Comparison of ENCODE assay signal across 10 cellular contexts in the genomic region with DNA sequence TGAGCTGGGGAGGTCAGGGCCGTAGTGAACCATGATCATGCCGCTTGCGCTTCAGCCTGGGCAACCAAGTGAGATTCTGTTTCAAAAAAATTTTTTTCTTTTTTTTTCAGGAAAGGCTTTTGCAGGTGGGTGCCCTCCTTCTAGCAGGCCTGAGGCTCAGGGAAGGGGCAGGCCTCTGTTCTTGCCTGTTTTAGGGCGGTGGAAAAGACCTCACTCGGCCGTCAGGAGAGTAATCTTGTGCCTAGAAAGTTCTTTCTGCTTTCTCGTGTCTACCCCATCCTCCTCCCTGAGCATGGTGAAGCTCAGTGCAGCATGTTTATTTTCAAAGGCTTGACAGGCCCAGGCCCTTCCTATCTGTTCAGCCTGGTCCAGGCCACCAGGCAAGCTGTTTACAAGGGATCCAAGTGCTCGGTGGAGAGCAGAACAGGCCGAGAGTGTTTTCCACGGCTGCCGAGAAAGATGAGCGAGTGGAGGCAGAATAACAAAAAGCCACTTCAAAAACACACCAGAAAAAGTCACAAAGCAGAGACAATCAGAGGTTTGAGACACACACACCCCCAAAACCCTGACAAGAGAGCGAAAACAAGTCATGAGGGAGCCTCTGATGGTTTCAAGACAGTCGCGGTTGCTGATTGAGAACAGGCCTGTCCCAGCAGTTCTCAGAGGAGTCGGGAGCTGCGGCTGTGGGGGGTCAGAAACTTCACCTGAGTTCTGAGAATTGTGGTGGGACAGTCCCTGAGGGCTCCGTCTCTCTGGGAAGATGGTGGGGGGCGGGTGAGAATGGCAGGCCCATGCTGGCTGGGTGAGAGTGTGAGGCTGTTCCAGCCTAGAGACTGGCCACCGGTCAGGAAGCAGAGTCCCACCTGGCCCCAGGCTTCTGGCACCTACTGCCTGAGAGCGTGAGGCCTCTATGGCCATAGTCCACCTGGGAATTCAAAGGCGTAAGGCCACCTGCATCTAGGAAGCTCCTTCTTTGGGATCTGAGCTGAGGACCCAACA. TPM values are rescaled to one million over a fixed set of nuclear protein-coding genes. Genes with fewer than 3 reads are reported as not detected.
DNase-seq lines count a peak whose midpoint lies in the region; ATAC-seq and TF ChIP-seq lines count a peak whose summit lies in the region.
"Had no signal": no experiment of that assay in that cellular context is flagged by ENCODE, and none has a peak within 500 bp of the region (broad histone marks: within the 10 kb centered on the region; RNA-seq: fewer than 3 reads in every experiment).

No MANE protein-coding gene starts in this region.

- H3K9me3 ChIP-seq in CD4-positive, CD25-positive, alpha-beta regulatory T cell (ENCODE audit: control insufficient read depth in 2 of 2, low read length in 2 of 2): no peaks in the 10 kb centered on the region
- H3K9me3 ChIP-seq in smooth muscle cell (replicated peaks; ENCODE audit: low read depth): no peaks in the 10 kb centered on the region
- H3K9me3 ChIP-seq in PC-3 (ENCODE audit: low read length): no peaks in the 10 kb centered on the region

- H4K20me1 ChIP-seq in smooth muscle cell (ENCODE audit: low read depth) (no peaks in the 10 kb centered on the region), PC-3 (ENCODE audit: low read length) (no peaks in the 10 kb centered on the region)

- CTCF ChIA-PET in activated naive CD4-positive, alpha-beta T cell treated with anti-CD3 and anti-CD28 coated beads, Interleukin-2, amount 10 ng/mL, durations not matched to agents 7 days and 5 days (lab: Charles Lee): interaction anchor here (1.5 to 4.8 kb wide), 6 partner anchors 12 to 41 kb away, joined by 3 to 25 read pairs (median 13); a partner anchor contains a TSS
- CTCF ChIA-PET in PC-3 (lab: Charles Lee): no interaction called here

- peak overlapping the region; percentile 76 to 89 (median 84) for H3K4me3 Mint-ChIP-seq in CD4-positive, CD25-positive, alpha-beta regulatory T cell
- H3K4me3 Mint-ChIP-seq in activated naive CD4-positive, alpha-beta T cell treated with anti-CD3 and anti-CD28 coated beads, Interleukin-2, amount 10 ng/mL, durations not matched to agents 7 days and 5 days: peak overlapping the region; percentile 35

- no peak overlapping the region for H3K9ac ChIP-seq in smooth muscle cell (ENCODE audit: low read depth)
- H3K9ac ChIP-seq in PC-3 (ENCODE audit: low read length): no peak overlapping the region

- peaks cover 3% of the 10 kb centered on the region for H3F3A ChIP-seq in smooth muscle cell (ENCODE audit: low read depth)
- no peaks in the 10 kb centered on the region for H3F3A ChIP-seq in PC-3 (ENCODE audit: low read length, unreplicated experiment)

- WGBS in smooth muscle cell (ENCODE audit: low lambda C conversion rate): 49% methylated on average over 22 of the region's 22 CpGs

- peaks cover 4% of the 10 kb centered on the region for H3K27me3 Mint-ChIP-seq in CD4-positive, CD25-positive, alpha-beta regulatory T cell
- H3K27me3 Mint-ChIP-seq in activated naive CD4-positive, alpha-beta T cell treated with anti-CD3 and anti-CD28 coated beads, Interleukin-2, amount 10 ng/mL, durations not matched to agents 7 days and 5 days: no peaks in the 10 kb centered on the region

- POLR2A ChIA-PET in PC-3 (lab: Charles Lee; ENCODE audit: unreplicated experiment): no interaction called here

- H3K9me3 Mint-ChIP-seq in CD4-positive, CD25-positive, alpha-beta regulatory T cell: peaks cover 0 to 1% (median 0%) of the 10 kb centered on the region in 7 donors
- no peaks in the 10 kb centered on the region for H3K9me3 Mint-ChIP-seq in activated naive CD4-positive, alpha-beta T cell treated with anti-CD3 and anti-CD28 coated beads, Interleukin-2, amount 10 ng/mL, durations not matched to agents 7 days and 5 days

- peak overlapping the region; percentile 98 for H3K27ac ChIP-seq in CD4-positive, CD25-positive, alpha-beta regulatory T cell (ENCODE audit: insufficient read depth, low read length, poor library complexity, severe bottlenecking)
- no peak overlapping the region for H3K27ac ChIP-seq in smooth muscle cell (ENCODE audit: low read depth)
- H3K27ac ChIP-seq in PC-3 (ENCODE audit: low read length): no peak overlapping the region

- H3K27ac Mint-ChIP-seq in CD4-positive, CD25-positive, alpha-beta regulatory T cell: peak overlapping the region; percentile 98 to 100 (median 99)
- peak overlapping the region; percentile 94 for H3K27ac Mint-ChIP-seq in activated naive CD4-positive, alpha-beta T cell treated with anti-CD3 and anti-CD28 coated beads, Interleukin-2, amount 10 ng/mL, durations not matched to agents 7 days and 5 days

- no TSS peak for BruUV-seq in PC-3 (replicated peaks; lab: Mats Ljungman, UMichigan)

- H3K4me1 Mint-ChIP-seq in CD4-positive, CD25-positive, alpha-beta regulatory T cell: peaks cover 26 to 99% (median 77%) of the 10 kb centered on the region in 4 donors
- peaks cover 100% of the 10 kb centered on the region for H3K4me1 Mint-ChIP-seq in activated naive CD4-positive, alpha-beta T cell treated with anti-CD3 and anti-CD28 coated beads, Interleukin-2, amount 10 ng/mL, durations not matched to agents 7 days and 5 days

- DNase-seq in CD4-positive, CD25-positive, alpha-beta regulatory T cell: peak; percentile 58 to 89 (median 84)
- DNase-seq in T-helper 22 cell (ENCODE audit: low read depth): peak; percentile 42
- DNase-seq in activated naive CD4-positive, alpha-beta T cell treated with anti-CD3 and anti-CD28 coated beads, Interleukin-2, amount 10 ng/mL, durations not matched to agents 7 days and 5 days: peak; percentile 83
- DNase-seq in smooth muscle cell (lab: John Stamatoyannopoulos, UW; ENCODE audit: unreplicated experiment): peak; percentile 5
- no peak for DNase-seq in posterior vena cava (ENCODE audit: low spot score)
- DNase-seq in PC-3: no peak
- DNase-seq in NCI-H2029 (lab: John Stamatoyannopoulos, UW): no peak
- DNase-seq: NCI-H446 had no signal

- H3K36me3 Mint-ChIP-seq in CD4-positive, CD25-positive, alpha-beta regulatory T cell: peaks cover 4% of the 10 kb centered on the region
- peaks cover 21% of the 10 kb centered on the region for H3K36me3 Mint-ChIP-seq in activated naive CD4-positive, alpha-beta T cell treated with anti-CD3 and anti-CD28 coated beads, Interleukin-2, amount 10 ng/mL, durations not matched to agents 7 days and 5 days

- no peaks in the 10 kb centered on the region for H3K36me3 ChIP-seq in CD4-positive, CD25-positive, alpha-beta regulatory T cell (ENCODE audit: control insufficient read depth, insufficient read depth, low read length)
- no peaks in the 10 kb centered on the region for H3K36me3 ChIP-seq in smooth muscle cell (ENCODE audit: low read depth)
- H3K36me3 ChIP-seq in PC-3 (ENCODE audit: low read depth, low read length): no peaks in the 10 kb centered on the region

- H3K9me2 ChIP-seq in PC-3 (replicated peaks; ENCODE audit: low read length): no peaks in the 10 kb centered on the region

- peak; percentile 40 to 44 for ATAC-seq in CD4-positive, CD25-positive, alpha-beta regulatory T cell (ENCODE audit: low read depth in 2 of 2)
- ATAC-seq in PC-3: no peak
- no peak for ATAC-seq in HG03280 (IDR thresholded peaks at IDR 0.05; ENCODE audit: unreplicated experiment)

- no peaks in the 10 kb centered on the region for H3K27me3 ChIP-seq in CD4-positive, CD25-positive, alpha-beta regulatory T cell (ENCODE audit: control insufficient read depth, insufficient read depth, low read length)
- H3K27me3 ChIP-seq in smooth muscle cell (ENCODE audit: low read depth) (no peaks in the 10 kb centered on the region), PC-3 (ENCODE audit: low read length) (no peaks in the 10 kb centered on the region)

- H3K4me2 ChIP-seq in smooth muscle cell (no peak overlapping the region), PC-3 (ENCODE audit: low read length) (no peak overlapping the region)

- intact Hi-C loops in posterior vena cava (cut with DNase I): no loop called here
- intact Hi-C loops in PC-3 (cut with micrococcal nuclease): no loop called here

- H3K4me1 ChIP-seq in CD4-positive, CD25-positive, alpha-beta regulatory T cell (ENCODE audit: control insufficient read depth, insufficient read depth, low read length, poor library complexity, severe bottlenecking): peaks cover 100% of the 10 kb centered on the region
- H3K4me1 ChIP-seq in smooth muscle cell (ENCODE audit: low read depth) (no peaks in the 10 kb centered on the region), PC-3 (ENCODE audit: insufficient read depth, low read length) (no peaks in the 10 kb centered on the region)

- TF ChIP-seq CTCF in smooth muscle cell (IDR thresholded peaks at IDR 0.05; ENCODE audit: borderline replicate concordance, insufficient read depth, poor library complexity, severe bottlenecking) (no peak), PC-3 (conservative IDR thresholded peaks at IDR 0.05; ENCODE audit: low read depth, low read length) (no peak)

- H2AFZ ChIP-seq in smooth muscle cell (ENCODE audit: low read depth) (peak overlapping the region; percentile 86), PC-3 (ENCODE audit: low read length) (no peak overlapping the region)

- H3K4me3 ChIP-seq in CD4-positive, CD25-positive, alpha-beta regulatory T cell (ENCODE audit: low read depth, low read length): peak overlapping the region; percentile 37
- H3K4me3 ChIP-seq in smooth muscle cell (no peak overlapping the region), PC-3 (ENCODE audit: low read length) (no peak overlapping the region)

- H3K79me2 ChIP-seq in smooth muscle cell (ENCODE audit: low read depth) (no peaks in the 10 kb centered on the region), PC-3 (ENCODE audit: low read length) (no peaks in the 10 kb centered on the region)

RNA-seq across cellular contexts. Expression of a gene that starts 37.5 kb away (rescaled TPM):
- total RNA-seq in CD4-positive, CD25-positive, alpha-beta regulatory T cell: 192 TPM
- polyA plus RNA-seq in CD4-positive, CD25-positive, alpha-beta regulatory T cell: 100 to 1,000 TPM; 351 to 828 (median 609) TPM
- not detected in 2 replicates for total RNA-seq in smooth muscle cell
- polyA plus RNA-seq in smooth muscle cell: not detected in 2 replicates
- under 1 TPM; 0.46 to 0.62 TPM for total RNA-seq in posterior vena cava
- 0.12 TPM in 1 of 2 replicates, not detected in the other for total RNA-seq in PC-3 (2014; rRNA removed)
- total RNA-seq: kidney epithelial cell had no signal

RNA-seq across cellular contexts. Expression of a gene that starts 44.9 kb away (rescaled TPM):
- total RNA-seq in CD4-positive, CD25-positive, alpha-beta regulatory T cell: 76.9 TPM
- 100 to 1,000 TPM; 169 to 228 (median 179) TPM for polyA plus RNA-seq in CD4-positive, CD25-positive, alpha-beta regulatory T cell
- total RNA-seq in smooth muscle cell (87.5 and 95.9 TPM in 2 replicates), posterior vena cava (100 to 1,000 TPM in 1 of 2 donors, 10 to 100 TPM in 1; 80.7 to 101 TPM), PC-3 (2014; rRNA removed) (57.9 and 64.7 TPM in 2 replicates)
- polyA plus RNA-seq in smooth muscle cell: 101 and 115 TPM in 2 replicates

Comparison
In these comparisons a context has a peak if more than half of its experiments do, and no peak if none do; other contexts are left out.
1. ATAC-seq: peak in CD4-positive, CD25-positive, alpha-beta regulatory T cell (2 of 2); none in PC-3 (single experiment) and HG03280 (single experiment).
2. DNase-seq: peak in CD4-positive, CD25-positive, alpha-beta regulatory T cell (3 of 3), T-helper 22 cell (single experiment), activated naive CD4-positive, alpha-beta T cell treated with anti-CD3 and anti-CD28 coated beads, Interleukin-2, amount 10 ng/mL, durations not matched to agents 7 days and 5 days (single experiment) and smooth muscle cell (single experiment); none in posterior vena cava (single experiment), PC-3 (single experiment) and NCI-H2029 (single experiment).
3. RNA of a gene that starts 37.5 kb away (total RNA-seq): 192 TPM in CD4-positive, CD25-positive, alpha-beta regulatory T cell (single experiment); 0.46 to 0.62 TPM in posterior vena cava, not detected in smooth muscle cell and 0.12 TPM in PC-3; every median in the first group is over 100 times any median in the second.